8 cellular contexts compared by ENCODE assay signal in the genomic region with DNA sequence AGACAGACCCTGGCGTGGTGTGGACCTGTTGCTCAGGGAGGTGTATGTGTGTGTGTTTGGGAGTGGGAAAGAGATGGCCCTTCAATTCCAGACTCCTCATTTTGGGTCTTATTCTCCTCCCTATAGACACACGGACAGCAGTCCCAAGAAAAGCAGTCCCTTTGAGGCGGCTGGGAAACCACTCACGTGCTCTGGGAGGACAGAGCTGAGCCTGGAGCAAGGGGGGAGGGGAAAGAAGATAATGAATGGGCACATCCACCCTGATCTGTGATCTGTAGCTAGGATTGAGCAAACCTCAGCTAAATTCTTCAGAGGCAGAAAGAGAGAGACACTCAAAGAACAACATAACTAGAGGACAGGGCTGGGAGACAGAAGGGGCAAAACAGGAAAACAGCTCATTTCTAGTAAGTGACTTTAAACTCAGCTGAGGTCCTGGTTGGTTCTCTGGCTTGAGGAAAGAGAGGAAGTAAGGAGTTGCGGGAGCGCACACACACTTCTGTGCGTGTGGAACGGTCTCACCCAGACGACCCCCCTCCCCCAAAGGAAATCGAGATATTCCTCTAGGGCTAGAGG. TPM values are rescaled to one million over a fixed set of nuclear protein-coding genes. Genes with fewer than 3 reads are reported as not detected.
DNase-seq lines count a peak whose midpoint lies in the region; ATAC-seq and TF ChIP-seq lines count a peak whose summit lies in the region.

No MANE protein-coding gene starts in this region.

- peak overlapping the region; percentile 83 to 97 (median 93) for H3K4me2 ChIP-seq in BLaER1 treated with 17β-estradiol and CSF1 and Interleukin-3, amounts not matched to agents 10 nM and 100 nM

- intact Hi-C loops in ascending aorta (cut with DNase I): no loop called here
- intact Hi-C loops in tibial artery (cut with DNase I; ENCODE audit: low total_unique reads): no loop called here

- H3K4me3 ChIP-seq in BLaER1 treated with 17β-estradiol and CSF1 and Interleukin-3, amounts not matched to agents 10 nM and 100 nM: peak overlapping the region; percentile 87 to 100 (median 94)
- peak overlapping the region; percentile 99 for H3K4me3 ChIP-seq in Jurkat, Clone E6-1 (ENCODE audit: low read length)
- H3K4me3 ChIP-seq in ascending aorta: peak overlapping the region; percentile 92 to 96
- H3K4me3 ChIP-seq in tibial artery: peak overlapping the region; percentile 78 to 90

- no peak for ATAC-seq in GM21447 (IDR thresholded peaks at IDR 0.05; ENCODE audit: unreplicated experiment)

- H3K9ac ChIP-seq in BLaER1 treated with 17β-estradiol and CSF1 and Interleukin-3, amounts not matched to agents 10 nM and 100 nM: peak overlapping the region; percentile 91 to 99 (median 96)

- H4K20me1 ChIP-seq in BLaER1 treated with 17β-estradiol and CSF1 and Interleukin-3, amounts not matched to agents 10 nM and 100 nM: peaks cover 51 to 57% (median 55%) of the 10 kb centered on the region in 11 experiments

- H3K27me3 ChIP-seq in BLaER1 treated with 17β-estradiol and CSF1 and Interleukin-3, amounts not matched to agents 10 nM and 100 nM: no peaks in the 10 kb centered on the region
- H3K27me3 ChIP-seq in ascending aorta (no peaks in the 10 kb centered on the region), layer of hippocampus (ENCODE audit: control insufficient read depth, insufficient read depth, low read length) (no peaks in the 10 kb centered on the region), tibial artery (no peaks in the 10 kb centered on the region)

- no peak for DNase-seq in Jurkat, Clone E6-1 (ENCODE audit: low read depth, low spot score)
- DNase-seq in ascending aorta (ENCODE audit: low spot score in 2 of 2) (no peak), tibial artery (no peak), ecto neural progenitor cell (ENCODE audit: low spot score) (no peak)
- no peak for DNase-seq in stimulated activated naive CD4-positive, alpha-beta T cell (lab: John Stamatoyannopoulos, UW)

- H3K4me1 ChIP-seq in BLaER1 treated with 17β-estradiol and CSF1 and Interleukin-3, amounts not matched to agents 10 nM and 100 nM: peaks cover 21 to 62% (median 40%) of the 10 kb centered on the region in 10 experiments
- H3K4me1 ChIP-seq in ascending aorta (peaks cover 8 to 25% of the 10 kb centered on the region in 2 donors), tibial artery (peaks cover 0 to 39% (median 27%) of the 10 kb centered on the region in 4 donors)

- TF ChIP-seq CTCF in ascending aorta (IDR thresholded peaks at IDR 0.05) (no peak), tibial artery (IDR thresholded peaks at IDR 0.05) (no peak)

- H3K27ac ChIP-seq in BLaER1 treated with 17β-estradiol and CSF1 and Interleukin-3, amounts not matched to agents 10 nM and 100 nM: peak overlapping the region; percentile 83 to 98 (median 93)
- peak overlapping the region; percentile 76 to 87 for H3K27ac ChIP-seq in ascending aorta
- peak overlapping the region; percentile 76 for H3K27ac ChIP-seq in layer of hippocampus (ENCODE audit: low read depth, low read length)
- peak overlapping the region; percentile 83 to 85 for H3K27ac ChIP-seq in tibial artery

- peaks cover 27 to 48% (median 40%) of the 10 kb centered on the region in 11 experiments for H3K36me3 ChIP-seq in BLaER1 treated with 17β-estradiol and CSF1 and Interleukin-3, amounts not matched to agents 10 nM and 100 nM
- H3K36me3 ChIP-seq in ascending aorta (peaks cover 7 to 12% of the 10 kb centered on the region in 2 donors), tibial artery (peaks cover 0 to 8% (median 7%) of the 10 kb centered on the region in 3 donors)

- H3K9me3 ChIP-seq in BLaER1 treated with 17β-estradiol and CSF1 and Interleukin-3, amounts not matched to agents 10 nM and 100 nM (replicated peaks in 1 of 11): no peaks in the 10 kb centered on the region
- no peaks in the 10 kb centered on the region for H3K9me3 ChIP-seq in ascending aorta
- peaks cover 0 to 9% (median 0%) of the 10 kb centered on the region in 3 donors for H3K9me3 ChIP-seq in tibial artery

RNA-seq across cellular contexts. Expression of gene RAB5C, which starts 0.8 kb away (rescaled TPM):
- 123 TPM for polyA plus RNA-seq in Jurkat, Clone E6-1 (2012; ENCODE audit: insufficient read depth, insufficient read length)
- total RNA-seq in ascending aorta: 137 TPM

RNA-seq across cellular contexts. Expression of gene KCNH4, which starts 26.9 kb away (rescaled TPM):
- polyA plus RNA-seq in Jurkat, Clone E6-1 (2012; ENCODE audit: insufficient read depth, insufficient read length): 1.8 TPM
- total RNA-seq in ascending aorta: not detected

RNA-seq across cellular contexts. Expression of gene HCRT, which starts 31.2 kb away (rescaled TPM):
- 2.1 TPM for polyA plus RNA-seq in Jurkat, Clone E6-1 (2012; ENCODE audit: insufficient read depth, insufficient read length)
- not detected for total RNA-seq in ascending aorta

RNA-seq across cellular contexts. Expression of gene HSPB9, which starts 31.4 kb away (rescaled TPM):
- not detected for polyA plus RNA-seq in Jurkat, Clone E6-1 (2012; ENCODE audit: insufficient read depth, insufficient read length)
- not detected for total RNA-seq in ascending aorta

RNA-seq across cellular contexts. Expression of gene KAT2A, which starts 32.8 kb away (rescaled TPM):
- 85.0 TPM for polyA plus RNA-seq in Jurkat, Clone E6-1 (2012; ENCODE audit: insufficient read depth, insufficient read length)
- 94.3 TPM for total RNA-seq in ascending aorta
